In the genomic region with DNA sequence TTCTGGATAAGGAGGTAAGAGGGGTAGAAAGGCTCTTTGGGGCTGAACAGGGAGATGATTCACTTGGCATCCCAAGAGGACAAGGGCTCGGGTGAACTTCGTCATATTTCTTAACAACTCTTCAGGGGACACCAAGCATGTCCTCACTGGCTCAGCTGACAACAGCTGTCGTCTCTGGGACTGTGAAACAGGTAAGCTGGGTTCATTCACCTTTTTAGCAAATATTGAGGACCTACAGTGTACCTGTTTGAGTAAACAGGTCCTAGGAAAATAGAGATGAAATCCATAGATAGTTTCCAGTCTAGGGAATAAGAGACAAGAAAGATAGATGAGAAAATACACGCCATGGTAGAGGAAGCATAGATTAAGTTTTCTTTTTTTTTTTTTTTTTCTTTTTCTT, we compare ENCODE assay signal across 12 cellular contexts. TPM values are rescaled to one million over a fixed set of nuclear protein-coding genes. Genes with fewer than 3 reads are reported as not detected.
A peak's percentile ranks its signal among the peaks of the same experiment; 100 is the strongest.
DNase-seq lines count a peak whose midpoint lies in the region; ATAC-seq and TF ChIP-seq lines count a peak whose summit lies in the region.
"Had no signal": no experiment of that assay in that cellular context is flagged by ENCODE, and none has a peak within 500 bp of the region (broad histone marks: within the 10 kb centered on the region; RNA-seq: fewer than 3 reads in every experiment).

No MANE protein-coding gene starts in this region.

- H3K27me3 ChIP-seq in mammary epithelial cell (ENCODE audit: insufficient read depth, low read length): no peaks in the 10 kb centered on the region
- no peaks in the 10 kb centered on the region for H3K27me3 ChIP-seq in endocrine pancreas (ENCODE audit: control insufficient read depth, insufficient read depth, low read length)
- H3K27me3 ChIP-seq: colonic mucosa, gastroesophageal sphincter had no signal

- no peak overlapping the region for H2AFZ ChIP-seq in mammary epithelial cell (ENCODE audit: low read depth, low read length)

- H3K4me1 Mint-ChIP-seq in MCF 10A (ENCODE audit: insufficient read depth, unreplicated experiment) (peaks cover 9% of the 10 kb centered on the region), type B pancreatic cell (ENCODE audit: unreplicated experiment) (peaks cover 18% of the 10 kb centered on the region)

- intact Hi-C loops in MCF 10A (cut with micrococcal nuclease): no loop called here
- intact Hi-C loops in mammary epithelial cell (cut with micrococcal nuclease): loop anchor here (5.0 kb wide), 2 partner anchors 68 to 128 kb away; a partner anchor contains a TSS

- ATAC-seq in HG03135 (IDR thresholded peaks at IDR 0.05; ENCODE audit: unreplicated experiment) (no peak), HG02571 (IDR thresholded peaks at IDR 0.05; ENCODE audit: unreplicated experiment) (no peak)
- ATAC-seq: gastroesophageal sphincter had no signal

- H3K4me1 ChIP-seq in mammary epithelial cell (ENCODE audit: insufficient read depth, low read length): peaks cover 11% of the 10 kb centered on the region
- no peaks in the 10 kb centered on the region for H3K4me1 ChIP-seq in endocrine pancreas (ENCODE audit: control insufficient read depth, insufficient read depth, low read length)

- H3K9ac ChIP-seq in mammary epithelial cell (ENCODE audit: insufficient read depth, low read length) (no peak overlapping the region), endocrine pancreas (ENCODE audit: control insufficient read depth, insufficient read depth, low read length) (peak overlapping the region; percentile 19)

- H3K9me3 Mint-ChIP-seq in MCF 10A (ENCODE audit: unreplicated experiment) (no peaks in the 10 kb centered on the region), type B pancreatic cell (no peaks in the 10 kb centered on the region)

- CTCF ChIA-PET in MCF 10A (lab: Yijun Ruan, JAX) (interaction anchor here (0.6 to 0.9 kb wide), 2 partner anchors 9 to 11 kb away, joined by 3 to 4 read pairs; no protein-coding TSS in a partner anchor), mammary epithelial cell (lab: Charles Lee; ENCODE audit: low non-redundant PET) (interaction anchor here (0.6 kb wide), 1 partner anchor 13 kb away, joined by 12 read pairs; no protein-coding TSS in a partner anchor)

- no TSS peak for BruUV-seq in MCF 10A (replicated peaks; lab: Mats Ljungman, UMichigan)
- BruUV-seq in mammary epithelial cell (replicated peaks; lab: Mats Ljungman, UMichigan): no TSS peak

- H3K27me3 Mint-ChIP-seq in MCF 10A (ENCODE audit: insufficient read depth, unreplicated experiment) (no peaks in the 10 kb centered on the region), type B pancreatic cell (no peaks in the 10 kb centered on the region)

- WGBS in mammary epithelial cell (ENCODE audit: low coverage, missing lambda C conversion rate): 100% methylated on average over 4 of the region's 4 CpGs

- no peak overlapping the region for H3K4me3 ChIP-seq in mammary epithelial cell (replicated peaks in 1 of 3; ENCODE audit: insufficient read depth in 1 of 3, low read depth in 2 of 3, low read length in 3 of 3)
- no peak overlapping the region for H3K4me3 ChIP-seq in endocrine pancreas (ENCODE audit: control insufficient read depth, insufficient read depth, low read length)
- H3K4me3 ChIP-seq: colonic mucosa had no signal

- peaks cover 70% of the 10 kb centered on the region for H3K36me3 Mint-ChIP-seq in MCF 10A (ENCODE audit: insufficient read depth, unreplicated experiment)
- peaks cover 25% of the 10 kb centered on the region for H3K36me3 Mint-ChIP-seq in type B pancreatic cell

- TF ChIP-seq CTCF in MCF 10A (IDR thresholded peaks at IDR 0.05; ENCODE audit: unreplicated experiment) (no peak), mammary epithelial cell (conservative IDR thresholded peaks at IDR 0.05 in 1 of 2, IDR thresholded peaks at IDR 0.05 in 1 of 2; ENCODE audit: extremely low read depth in 1 of 2, insufficient read depth in 1 of 2, low read depth in 1 of 2, low read length in 2 of 2) (no peak), type B pancreatic cell (conservative IDR thresholded peaks at IDR 0.05) (no peak)

- in situ Hi-C loops in mammary epithelial cell (cut with MboI; ENCODE audit: low sequenced_read_pairs in 2 of 2): loop anchor here in 1 of 2 donors (10.0 kb wide), 1 partner anchor 81 kb away; no protein-coding TSS in a partner anchor

- H4K20me1 ChIP-seq in mammary epithelial cell (ENCODE audit: insufficient read depth, low read length): no peaks in the 10 kb centered on the region

- POLR2A ChIA-PET in MCF 10A (lab: Yijun Ruan, JAX): interaction anchor here (1.2 to 1.9 kb wide), 2 partner anchors 12 to 91 kb away, joined by 4 to 9 read pairs; no protein-coding TSS in a partner anchor

- H3K4me3 Mint-ChIP-seq in MCF 10A (ENCODE audit: unreplicated experiment) (peak overlapping the region; percentile 90), type B pancreatic cell (peak overlapping the region; percentile 74)

- H3K4me2 ChIP-seq in mammary epithelial cell (ENCODE audit: insufficient read depth, low read depth, low read length): no peak overlapping the region

- H3K36me3 ChIP-seq in mammary epithelial cell (ENCODE audit: insufficient read depth, low read length): peaks cover 22% of the 10 kb centered on the region
- H3K36me3 ChIP-seq in endocrine pancreas (ENCODE audit: control insufficient read depth, insufficient read depth, low read length): no peaks in the 10 kb centered on the region

- H3K79me2 ChIP-seq in mammary epithelial cell (ENCODE audit: insufficient read depth, low read length): peaks cover 54% of the 10 kb centered on the region

- dilution Hi-C loops in mammary epithelial cell (cut with HindIII; ENCODE audit: low sequenced_read_pairs): no loop called here

- H3K27ac Mint-ChIP-seq in MCF 10A (ENCODE audit: low read depth, unreplicated experiment): peak overlapping the region; percentile 63
- H3K27ac Mint-ChIP-seq in type B pancreatic cell: peak overlapping the region; percentile 75

- H3K27ac ChIP-seq in mammary epithelial cell (ENCODE audit: insufficient read depth, low read depth, low read length): no peak overlapping the region
- H3K27ac ChIP-seq: colonic mucosa had no signal

- no peaks in the 10 kb centered on the region for H3K9me3 ChIP-seq in mammary epithelial cell (replicated peaks; ENCODE audit: insufficient read depth, low read length)
- no peaks in the 10 kb centered on the region for H3K9me3 ChIP-seq in endocrine pancreas (ENCODE audit: control insufficient read depth, low read length)
- H3K9me3 ChIP-seq: colonic mucosa, gastroesophageal sphincter had no signal

- DNase-seq in MCF 10A (ENCODE audit: unreplicated experiment) (no peak), mammary epithelial cell (no peak), type B pancreatic cell (ENCODE audit: extremely low spot score, unreplicated experiment) (no peak)
- DNase-seq: activated CD8-positive, alpha-beta memory T cell treated with anti-CD3 and anti-CD28 coated beads, Interleukin-2, amount 50 U/mL, for 48 hours; colonic mucosa; HCEC 1CT; MV-4-11; NCI-H526 treated with DMSO at 0.1 percent for 48 hours had no signal

RNA-seq across cellular contexts. Expression of a gene that starts 2.1 kb away (rescaled TPM):
- total RNA-seq in MCF 10A (2022) (253 and 259 TPM in 2 replicates), mammary epithelial cell (100 to 1,000 TPM; 230 to 277 TPM), type B pancreatic cell (ENCODE audit: low replicate concordance) (162 and 179 TPM in 2 replicates)
- 643 TPM for polyA plus RNA-seq in mammary epithelial cell
- polyA minus RNA-seq in mammary epithelial cell: 531 TPM

RNA-seq across cellular contexts. Expression of a gene that starts 2.1 kb away (rescaled TPM):
- total RNA-seq in MCF 10A (2022) (22.2 and 27.3 TPM in 2 replicates), mammary epithelial cell (10 to 100 TPM; 18.2 to 24.4 TPM), type B pancreatic cell (ENCODE audit: low replicate concordance) (33.9 and 35.4 TPM in 2 replicates)
- 16.2 TPM for polyA plus RNA-seq in mammary epithelial cell
- 24.5 TPM for polyA minus RNA-seq in mammary epithelial cell

RNA-seq across cellular contexts. Expression of a gene that starts 15.4 kb away (rescaled TPM):
- total RNA-seq in MCF 10A (2022) (not detected in 2 replicates), mammary epithelial cell (not detected), type B pancreatic cell (ENCODE audit: low replicate concordance) (not detected in 2 replicates)
- not detected for polyA plus RNA-seq in mammary epithelial cell
- polyA minus RNA-seq in mammary epithelial cell: not detected
- total RNA-seq: colonic mucosa, gastroesophageal sphincter had no signal

RNA-seq across cellular contexts. Expression of a gene that starts 18.8 kb away (rescaled TPM):
- total RNA-seq in MCF 10A (2022) (1.8 and 1.9 TPM in 2 replicates), mammary epithelial cell (1 to 10 TPM; 2.2 to 3.9 TPM), type B pancreatic cell (ENCODE audit: low replicate concordance) (4.3 and 4.7 TPM in 2 replicates)
- polyA plus RNA-seq in mammary epithelial cell: 3.4 TPM
- polyA minus RNA-seq in mammary epithelial cell: 0.57 TPM

RNA-seq across cellular contexts. Expression of a gene that starts 22.7 kb away (rescaled TPM):
- total RNA-seq in MCF 10A (2022) (0.34 TPM in 1 of 2 replicates, not detected in the other), mammary epithelial cell (under 1 TPM in 1 of 2 donors, not detected in 1; 0.17 TPM), type B pancreatic cell (ENCODE audit: low replicate concordance) (1.4 and 2.1 TPM in 2 replicates)
- polyA plus RNA-seq in mammary epithelial cell: 0.10 TPM
- polyA minus RNA-seq in mammary epithelial cell: not detected
